Comparison of ENCODE assay signal across 19 cellular contexts in the genomic region with DNA sequence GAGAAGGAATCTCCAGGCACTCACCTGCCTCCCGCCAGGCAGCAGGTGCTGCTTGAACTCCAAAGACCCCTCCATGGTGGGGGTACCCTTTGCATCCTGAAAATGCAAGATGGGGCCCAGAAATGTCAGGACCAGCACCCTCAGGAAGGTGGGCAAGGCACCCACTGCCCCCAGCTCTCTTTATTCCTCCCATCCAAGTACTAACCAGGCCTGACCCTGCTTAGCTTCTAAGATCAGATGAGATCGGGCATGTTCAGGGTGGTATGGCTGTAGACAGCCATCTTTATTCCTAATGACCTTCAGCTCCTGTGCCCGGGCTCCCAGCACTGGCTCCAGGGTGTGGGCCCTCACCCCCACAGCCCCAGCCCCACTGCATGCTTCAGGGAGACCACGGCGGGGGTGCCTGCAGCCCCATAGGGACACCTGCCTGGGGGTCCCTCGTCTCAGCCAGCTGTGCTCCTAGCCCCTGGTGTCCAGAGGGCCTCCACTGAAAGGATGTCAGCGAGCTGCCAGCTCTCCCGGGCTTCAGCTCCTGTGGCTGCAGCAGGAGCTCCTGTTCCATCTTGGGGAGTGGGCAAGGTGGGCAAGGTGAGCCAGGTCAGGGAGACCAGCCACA. TPM values are rescaled to one million over a fixed set of nuclear protein-coding genes. Genes with fewer than 3 reads are reported as not detected.
DNase-seq lines count a peak whose midpoint lies in the region; ATAC-seq, FAIRE-seq and TF ChIP-seq lines count a peak whose summit lies in the region.
"Had no signal": no experiment of that assay in that cellular context is flagged by ENCODE, and none has a peak within 500 bp of the region (broad histone marks: within the 10 kb centered on the region; RNA-seq: fewer than 3 reads in every experiment).

No MANE protein-coding gene starts in this region.

- H4K91ac ChIP-seq in H1 (replicated peaks; ENCODE audit: insufficient read length, low read length), result no peak overlapping the region

- no peaks in the 10 kb centered on the region for H3K4me1 ChIP-seq in HEK293 (ENCODE audit: control insufficient read depth, insufficient read depth, low read length)
- peaks cover 0 to 11% (median 2%) of the 10 kb centered on the region in 4 experiments; a peak in 3 of 7 replicates for H3K4me1 ChIP-seq in H1 (replicated peaks in 1 of 4; ENCODE audit: control insufficient read depth in 3 of 4, insufficient read depth in 4 of 4, low read length in 3 of 4)
- H3K4me1 ChIP-seq: BE2C, HAP-1 had no signal

- H3K4me3 ChIP-seq in HEK293 (ENCODE audit: low read depth, low read length) (no peak overlapping the region), H1 (ENCODE audit: extremely low read depth in 1 of 4, insufficient read depth in 2 of 4, low read depth in 3 of 4, low read length in 4 of 4) (no peak overlapping the region)
- H3K4me3 ChIP-seq: HAP-1 had no signal

- no peak overlapping the region for H2BK20ac ChIP-seq in H1 (ENCODE audit: low read length)

- H3K23ac ChIP-seq in H1 (ENCODE audit: insufficient read length), result no peak overlapping the region

- no peak overlapping the region for H2AK5ac ChIP-seq in H1 (ENCODE audit: low read depth, low read length)

- no peaks in the 10 kb centered on the region for H3K27me3 Mint-ChIP-seq in T-helper 17 cell
- H3K27me3 Mint-ChIP-seq: CD4-positive, CD25-positive, alpha-beta regulatory T cell had no signal

- H3K23me2 ChIP-seq in H1 (ENCODE audit: low read depth, low read length), result 0 out of 2 replicates have a peak, but pooled peaks cover 2% of the 10 kb centered on the region

- POLR2A ChIA-PET in HEK293 (lab: Yijun Ruan, JAX), result no interaction called here
- POLR2A ChIA-PET in H1 (lab: Charles Lee; ENCODE audit: partially characterized antibody), result interaction anchor here (0.6 to 7.2 kb wide), 12 partner anchors 10 to 191 kb away, joined by 3 to 45 read pairs (median 4); a partner anchor contains a TSS

- no peak overlapping the region for H3K27ac ChIP-seq in HEK293 (ENCODE audit: extremely low read depth, low read depth, low read length)
- no peak overlapping the region for H3K27ac ChIP-seq in H1 (ENCODE audit: low read depth, low read length)
- H3K27ac ChIP-seq: HL-60 had no signal

- no peaks in the 10 kb centered on the region for H4K20me1 ChIP-seq in H1 (replicated peaks in 1 of 2; ENCODE audit: control insufficient read depth in 1 of 2, insufficient read depth in 2 of 2, low read length in 2 of 2)

- TF ChIP-seq CTCF in HEK293 (tag by site-specific recombination; IDR thresholded peaks at IDR 0.05), result no peak
- TF ChIP-seq CTCF in H1 (IDR thresholded peaks at IDR 0.05; ENCODE audit: control extremely low read depth in 1 of 3, insufficient read depth in 1 of 3, low read depth in 1 of 3, low read length in 3 of 3), result no peak

- peaks cover 6% of the 10 kb centered on the region for H3K4me1 Mint-ChIP-seq in T-helper 17 cell
- H3K4me1 Mint-ChIP-seq: CD8-positive, alpha-beta memory T cell had no signal

- H3K27me3 ChIP-seq in H1 (replicated peaks in 1 of 4; ENCODE audit: control insufficient read depth in 3 of 4, extremely low read depth in 1 of 4, insufficient read depth in 3 of 4, low read length in 3 of 4), result no peaks in the 10 kb centered on the region; a peak in 1 of 7 replicates
- H3K27me3 ChIP-seq: BE2C had no signal

- peaks cover 5% of the 10 kb centered on the region for H3K36me3 Mint-ChIP-seq in T-helper 17 cell (ENCODE audit: low read depth)

- H3K4ac ChIP-seq in H1 (replicated peaks; ENCODE audit: insufficient read length, low read depth, low read length), result no peak overlapping the region

- CTCF ChIA-PET in HEK293 (lab: Yijun Ruan, JAX) (no interaction called here), H1 (lab: Charles Lee; ENCODE audit: partially characterized antibody) (interaction anchor here (1.0 to 3.5 kb wide), 11 partner anchors 10 to 179 kb away, joined by 3 to 17 read pairs (median 5); a partner anchor contains a TSS)

- ATAC-seq in GM19035 (IDR thresholded peaks at IDR 0.05; ENCODE audit: unreplicated experiment) (no peak), T-helper 17 cell (no peak)

- no peak for TF ChIP-seq RAD21 in H1 (IDR thresholded peaks at IDR 0.05 in 1 of 2, conservative IDR thresholded peaks at IDR 0.05 in 1 of 2; ENCODE audit: low read depth in 2 of 2, low read length in 2 of 2)

- H2BK12ac ChIP-seq in H1 (ENCODE audit: low read depth, low read length), result 0 out of 2 replicates have a peak overlapping the region, but pooled peaks have one; percentile 3

- no peaks in the 10 kb centered on the region for H3K79me2 ChIP-seq in H1 (ENCODE audit: control insufficient read depth in 1 of 2, insufficient read depth in 2 of 2, low read length in 2 of 2)

- no peak overlapping the region for H2BK15ac ChIP-seq in H1 (ENCODE audit: low read length)

- no peak overlapping the region for H2BK5ac ChIP-seq in H1 (ENCODE audit: low read depth, low read length)

- 89% methylated on average over 8 of the region's 8 CpGs; no CpG with 5 or more reads in 1 of the 2 experiments for WGBS in H1 (ENCODE audit: extremely low coverage in 1 of 2, insufficient coverage in 1 of 2, insufficient read length in 1 of 2, insufficient replicate concordance in 2 of 2, low coverage in 1 of 2, low lambda C conversion rate in 2 of 2, missing lambda C conversion rate in 1 of 2), 2 experiments

- H3K4me2 ChIP-seq in H1 (ENCODE audit: insufficient read depth in 1 of 2, low read depth in 2 of 2, low read length in 2 of 2), result no peak overlapping the region

- no peaks in the 10 kb centered on the region for H3K79me1 ChIP-seq in H1 (ENCODE audit: low read depth, low read length)

- H3K36me3 ChIP-seq in HEK293 (ENCODE audit: control insufficient read depth in 2 of 2, insufficient read depth in 1 of 2, low read length in 2 of 2) (peaks cover 0 to 15% of the 10 kb centered on the region in 2 experiments; a peak in 1 of 3 replicates), H1 (ENCODE audit: control insufficient read depth in 2 of 4, insufficient read depth in 4 of 4, low read length in 3 of 4) (peaks cover 0 to 4% (median 1%) of the 10 kb centered on the region in 4 experiments; a peak in 2 of 8 replicates)
- H3K36me3 ChIP-seq: BE2C, HAP-1 had no signal

- H3K27ac Mint-ChIP-seq in T-helper 17 cell, result no peak overlapping the region
- H3K27ac Mint-ChIP-seq: CD4-positive, CD25-positive, alpha-beta regulatory T cell had no signal

- H3K9me3 ChIP-seq in HEK293 (ENCODE audit: control insufficient read depth, insufficient read depth, low read depth, low read length) (no peaks in the 10 kb centered on the region), H1 (ENCODE audit: insufficient read depth in 2 of 2, low read depth in 1 of 2, low read length in 1 of 2) (no peaks in the 10 kb centered on the region), T-helper 17 cell (ENCODE audit: control insufficient read depth, low read length, poor library complexity, severe bottlenecking) (no peaks in the 10 kb centered on the region)
- H3K9me3 ChIP-seq: BE2C, HAP-1 had no signal

- no peak overlapping the region for H3K56ac ChIP-seq in H1 (replicated peaks; ENCODE audit: insufficient read length, low read depth, low read length)

- no peak overlapping the region for H3K9ac ChIP-seq in H1 (replicated peaks in 1 of 4; ENCODE audit: extremely low read depth in 1 of 4, low read depth in 3 of 4, low read length in 3 of 4)

- no peak overlapping the region for H2BK120ac ChIP-seq in H1 (replicated peaks; ENCODE audit: low read depth, low read length)

- TF ChIP-seq POLR2A in H1 (IDR thresholded peaks at IDR 0.05; ENCODE audit: control extremely low read depth in 1 of 2, low read depth in 2 of 2, low read length in 2 of 2), result no peak

- no peak overlapping the region for H3K4me3 Mint-ChIP-seq in T-helper 17 cell
- H3K4me3 Mint-ChIP-seq: CD4-positive, CD25-positive, alpha-beta regulatory T cell; CD8-positive, alpha-beta memory T cell had no signal

- no peak overlapping the region for H4K5ac ChIP-seq in H1 (ENCODE audit: insufficient read length, low read depth, low read length)

- H2AFZ ChIP-seq in H1 (ENCODE audit: low read length), result no peak overlapping the region

- TF ChIP-seq EP300 in H1 (IDR thresholded peaks at IDR 0.05; ENCODE audit: borderline replicate concordance in 1 of 2, low read depth in 2 of 2, low read length in 2 of 2), result no peak

- no peak for FAIRE-seq in H1 (lab: Jason Lieb, UNC)
- FAIRE-seq: A204.1, GM19239 had no signal

- H4K8ac ChIP-seq in H1 (ENCODE audit: extremely low read depth, insufficient read depth, low read length), result no peak overlapping the region

- peak; percentile 20 for DNase-seq in G401 (ENCODE audit: low spot score)
- peak; percentile 30 for DNase-seq in NAMALWA (ENCODE audit: low spot score)
- DNase-seq in H1 (ENCODE audit: low read depth in 1 of 2, low spot score in 2 of 2), result no peak
- no peak for DNase-seq in HUDEP-2 (lab: John Stamatoyannopoulos, UW; ENCODE audit: unreplicated experiment in 76 of 76)
- no peak for DNase-seq in T-helper 17 cell
- DNase-seq: ACHN; BE2C; CD4-positive, CD25-positive, alpha-beta regulatory T cell; CD8-positive, alpha-beta memory T cell; COR-L47; DMS153; GF-D8 had no signal

- no peak overlapping the region; the same call in 1 of the 2 replicates for H3K18ac ChIP-seq in H1 (ENCODE audit: extremely low read depth, low read length)

- H3K14ac ChIP-seq in H1 (ENCODE audit: insufficient read length), result no peak overlapping the region

- in situ Hi-C loops in G401 (cut with HindIII; ENCODE audit: low sequenced_read_pairs), result no loop called here

RNA-seq across cellular contexts. Expression of a gene that starts 13.2 kb away (rescaled TPM):
- 0.37 and 0.92 TPM in 2 replicates for total RNA-seq in G401 (2014; rRNA removed; shearing (Covaris generic))
- total RNA-seq in H1 (2021; fragmentation: NEBNext Ultra II Directional; extraction: Animal tissue kit (Norgen Biotek cat#: 25700)), result 4.2 and 8.0 TPM in 2 replicates
- polyA plus RNA-seq in H1 (2011; rRNA removed), result 9.2 TPM in 2 replicates
- 8.0 TPM for polyA plus RNA-seq in H1 (2011; cell fraction: cytosol; rRNA removed)
- polyA plus RNA-seq in H1 (2011; cell fraction: nucleus; rRNA removed), result 49.3 TPM
- polyA plus RNA-seq in H1 (2012, experiment 1 of 2), result 2.8 to 7.8 TPM (median 6.9 TPM) in 4 replicates
- polyA plus RNA-seq in H1 (2012, experiment 2 of 2), result 4.2 TPM
- 10.3 TPM for polyA plus RNA-seq in H1 (2013, experiment 1 of 2)
- 6.5 TPM for polyA plus RNA-seq in H1 (2013, experiment 2 of 2)
- polyA minus RNA-seq in H1 (2011; rRNA and poly(A)+ RNA removed), result 1.5 and 2.0 TPM in 2 replicates
- 3.1 TPM for polyA minus RNA-seq in H1 (2011; cell fraction: cytosol; rRNA and poly(A)+ RNA removed)
- 7.5 TPM for polyA minus RNA-seq in H1 (2011; cell fraction: nucleus; rRNA and poly(A)+ RNA removed)
- 10 to 100 TPM; 23.1 to 34.8 TPM for total RNA-seq in T-helper 17 cell

RNA-seq across cellular contexts. Expression of a gene that starts 24.0 kb away (rescaled TPM):
- 6.7 and 11.8 TPM in 2 replicates for total RNA-seq in G401 (2014; rRNA removed; shearing (Covaris generic))
- total RNA-seq in H1 (2021; fragmentation: NEBNext Ultra II Directional; extraction: Animal tissue kit (Norgen Biotek cat#: 25700)), result 14.7 and 15.0 TPM in 2 replicates
- polyA plus RNA-seq in H1 (2011; rRNA removed), result 20.0 and 21.2 TPM in 2 replicates
- 17.1 TPM for polyA plus RNA-seq in H1 (2011; cell fraction: cytosol; rRNA removed)
- polyA plus RNA-seq in H1 (2011; cell fraction: nucleus; rRNA removed), result 28.8 TPM
- 11.7 to 16.4 TPM (median 15.2 TPM) in 4 replicates for polyA plus RNA-seq in H1 (2012, experiment 1 of 2)
- 15.2 TPM for polyA plus RNA-seq in H1 (2012, experiment 2 of 2)
- 7.5 TPM for polyA plus RNA-seq in H1 (2013, experiment 1 of 2)
- polyA plus RNA-seq in H1 (2013, experiment 2 of 2), result 8.5 TPM
- polyA minus RNA-seq in H1 (2011; rRNA and poly(A)+ RNA removed), result 4.8 and 5.2 TPM in 2 replicates
- 10.6 TPM for polyA minus RNA-seq in H1 (2011; cell fraction: cytosol; rRNA and poly(A)+ RNA removed)
- polyA minus RNA-seq in H1 (2011; cell fraction: nucleus; rRNA and poly(A)+ RNA removed), result 6.7 TPM
- 10 to 100 TPM; 26.7 to 35.6 TPM for total RNA-seq in T-helper 17 cell

RNA-seq across cellular contexts. Expression of a gene that starts 42.0 kb away (rescaled TPM):
- 0.37 and 3.5 TPM in 2 replicates for total RNA-seq in G401 (2014; rRNA removed; shearing (Covaris generic))
- 0.84 and 1.1 TPM in 2 replicates for total RNA-seq in H1 (2021; fragmentation: NEBNext Ultra II Directional; extraction: Animal tissue kit (Norgen Biotek cat#: 25700))
- 0.32 and 0.38 TPM in 2 replicates for polyA plus RNA-seq in H1 (2011; rRNA removed)
- 0.59 TPM for polyA plus RNA-seq in H1 (2011; cell fraction: cytosol; rRNA removed)
- 4.5 TPM for polyA plus RNA-seq in H1 (2011; cell fraction: nucleus; rRNA removed)
- polyA plus RNA-seq in H1 (2012, experiment 1 of 2), result 0.33 to 1.1 TPM (median 0.89 TPM) in 4 replicates
- 0.12 TPM for polyA plus RNA-seq in H1 (2012, experiment 2 of 2)
- polyA plus RNA-seq in H1 (2013, experiment 1 of 2), result 0.43 TPM
- 0.35 TPM for polyA plus RNA-seq in H1 (2013, experiment 2 of 2)
- 0.13 and 0.54 TPM in 2 replicates for polyA minus RNA-seq in H1 (2011; rRNA and poly(A)+ RNA removed)
- not detected for polyA minus RNA-seq in H1 (2011; cell fraction: cytosol; rRNA and poly(A)+ RNA removed)
- polyA minus RNA-seq in H1 (2011; cell fraction: nucleus; rRNA and poly(A)+ RNA removed), result 1.00 TPM
- 1 to 10 TPM; 1.9 to 2.2 TPM for total RNA-seq in T-helper 17 cell
- total RNA-seq: H4 had no signal
- polyA plus RNA-seq: CD8-positive, alpha-beta memory T cell had no signal

Comparison
In these comparisons a context has a peak if more than half of its experiments do, and no peak if none do; other contexts are left out.
1. DNase-seq: peak in G401 (single experiment) and NAMALWA (single experiment); none in H1 (0 of 2), HUDEP-2 (0 of 76) and T-helper 17 cell (0 of 3).